20 cellular contexts compared by ENCODE assay signal in genomic region chr7:85423209-85423895, GRCh38.
DNase-seq lines count a peak whose midpoint lies in the region; ATAC-seq, FAIRE-seq and TF ChIP-seq lines count a peak whose summit lies in the region.
"Had no signal": no experiment of that assay in that cellular context is flagged by ENCODE, and none has a peak within 500 bp of the region (broad histone marks: within the 10 kb centered on the region; RNA-seq: fewer than 3 reads in every experiment).

No MANE protein-coding gene starts in this region.

- no peak overlapping the region for H2BK5ac ChIP-seq in neuronal stem cell (ENCODE audit: low read length)

- TF ChIP-seq POLR2A in GM18505 (IDR thresholded peaks at IDR 0.05; ENCODE audit: borderline replicate concordance, extremely low read depth, insufficient read depth, insufficient read length), result no peak

- no peak overlapping the region for H2BK12ac ChIP-seq in neuronal stem cell (ENCODE audit: low read length)

- no peak overlapping the region for H2AFZ ChIP-seq in neuronal stem cell (ENCODE audit: low read length)

- no peak overlapping the region for H3K23ac ChIP-seq in neuronal stem cell (ENCODE audit: low read depth, low read length, poor library complexity)

- H3K4ac ChIP-seq in neuronal stem cell (ENCODE audit: low read length), result no peak overlapping the region

- H3K36me3 Mint-ChIP-seq in stimulated activated memory B cell treated with anti-CD40 and anti-IgM and Interleukin-4, amounts not matched to agents 10 μg/mL and 1 μg/mL and 100 μg/mL, for 72 hours, result no peaks in the 10 kb centered on the region
- H3K36me3 Mint-ChIP-seq: CD14-positive monocyte; CD8-positive, alpha-beta T cell had no signal

- FAIRE-seq in small intestine (lab: Jason Lieb, UNC), result no peak
- FAIRE-seq: D721Med, G401.6, GM12891 had no signal

- H4K8ac ChIP-seq in neuronal stem cell (ENCODE audit: low read depth, low read length), result peak overlapping the region; percentile 29

- no peak overlapping the region for H2BK120ac ChIP-seq in neuronal stem cell (ENCODE audit: low read depth, low read length)

- peak; percentile 24 for ATAC-seq in stimulated activated memory B cell treated with anti-CD40 and anti-IgM and Interleukin-4, amounts not matched to agents 10 μg/mL and 1 μg/mL and 100 μg/mL, for 72 hours
- ATAC-seq in HG03025 (IDR thresholded peaks at IDR 0.05; ENCODE audit: low FRiP score, unreplicated experiment), result no peak
- ATAC-seq in GM18505 (IDR thresholded peaks at IDR 0.05; ENCODE audit: unreplicated experiment), result no peak
- ATAC-seq: CD8-positive, alpha-beta T cell had no signal

- DNase-seq in activated effector memory CD4-positive, alpha-beta T cell treated with anti-CD3 and anti-CD28 coated beads, Interleukin-2, amount 50 U/mL, for 16 hours, result peak; percentile 33
- no peak for DNase-seq in activated effector memory CD4-positive, alpha-beta T cell treated with Interleukin-2 at 50 U/mL for 16 hours
- DNase-seq in neuronal stem cell (ENCODE audit: low spot score), result no peak
- no peak for DNase-seq in small intestine
- DNase-seq: CD8-positive, alpha-beta T cell; COR-L47; DMS153; DMS79 treated with DMSO at 0.1 percent for 48 hours; EL; HCEC 1CT; HFFc6 had no signal

- no peak overlapping the region for H3K27ac ChIP-seq in neuronal stem cell (replicated peaks; ENCODE audit: low read length)
- H3K27ac ChIP-seq in small intestine (ENCODE audit: low read depth in 1 of 2, low read length in 1 of 2), result no peak overlapping the region
- H3K27ac ChIP-seq: 22Rv1, HL-60 had no signal

- peak overlapping the region in 1 of 2 donors; percentile 15 for H3K4me3 ChIP-seq in neuronal stem cell (ENCODE audit: low read length in 2 of 2)
- H3K4me3 ChIP-seq in small intestine (ENCODE audit: low read depth in 1 of 2, low read length in 2 of 2), result no peak overlapping the region

- H3K9me3 ChIP-seq in neuronal stem cell (replicated peaks in 1 of 2; ENCODE audit: control insufficient read depth in 2 of 2, insufficient read depth in 1 of 2, low read depth in 1 of 2, low read length in 2 of 2) (peaks cover 0 to 14% of the 10 kb centered on the region in 2 donors), small intestine (ENCODE audit: control insufficient read depth, low read depth) (no peaks in the 10 kb centered on the region)

- no CpG with 5 or more reads among the region's 21 CpGs for WGBS in neuronal stem cell (ENCODE audit: extremely low coverage in 2 of 2, insufficient read length in 2 of 2, insufficient replicate concordance in 1 of 2), 2 donors
- 90 to 92% (median 90%) methylated on average over 21 of the region's 21 CpGs for WGBS in small intestine, 3 donors

- H3K9me3 Mint-ChIP-seq in stimulated activated memory B cell treated with anti-CD40 and anti-IgM and Interleukin-4, amounts not matched to agents 10 μg/mL and 1 μg/mL and 100 μg/mL, for 72 hours, result peaks cover 1% of the 10 kb centered on the region
- H3K9me3 Mint-ChIP-seq: CD8-positive, alpha-beta T cell; HFFc6 had no signal

- H3K27me3 ChIP-seq in neuronal stem cell (ENCODE audit: control insufficient read depth in 3 of 3, insufficient read depth in 3 of 3, low read depth in 1 of 3, low read length in 3 of 3) (no peaks in the 10 kb centered on the region), small intestine (ENCODE audit: control insufficient read depth in 2 of 2, insufficient read depth in 2 of 2, low read length in 2 of 2) (no peaks in the 10 kb centered on the region)

- no peak overlapping the region for H4K91ac ChIP-seq in neuronal stem cell (ENCODE audit: low read depth, low read length, poor library complexity)

- no peak overlapping the region for H2AK5ac ChIP-seq in neuronal stem cell (ENCODE audit: low read depth, low read length)

- no peak overlapping the region for H3K14ac ChIP-seq in neuronal stem cell (ENCODE audit: low read length)

- H3K36me3 ChIP-seq in neuronal stem cell (replicated peaks in 1 of 2; ENCODE audit: control insufficient read depth in 2 of 2, insufficient read depth in 2 of 2, low read length in 2 of 2) (no peaks in the 10 kb centered on the region), small intestine (ENCODE audit: control insufficient read depth in 2 of 2, insufficient read depth in 2 of 2, low read length in 2 of 2) (no peaks in the 10 kb centered on the region)

- peaks cover 0 to 7% of the 10 kb centered on the region in 2 donors for H3K4me1 ChIP-seq in neuronal stem cell (ENCODE audit: control insufficient read depth in 2 of 2, insufficient read depth in 1 of 2, low read depth in 1 of 2, low read length in 2 of 2)
- no peaks in the 10 kb centered on the region for H3K4me1 ChIP-seq in small intestine (ENCODE audit: control insufficient read depth in 2 of 2, insufficient read depth in 1 of 2, low read depth in 1 of 2, low read length in 1 of 2)

- no peaks in the 10 kb centered on the region for H3K4me1 Mint-ChIP-seq in stimulated activated memory B cell treated with anti-CD40 and anti-IgM and Interleukin-4, amounts not matched to agents 10 μg/mL and 1 μg/mL and 100 μg/mL, for 72 hours
- H3K4me1 Mint-ChIP-seq: CD14-positive monocyte had no signal

- no peak overlapping the region for H3K4me2 ChIP-seq in neuronal stem cell (ENCODE audit: insufficient read depth, low read length, poor library complexity, severe bottlenecking)

- no peak overlapping the region for H3K4me3 Mint-ChIP-seq in stimulated activated memory B cell treated with anti-CD40 and anti-IgM and Interleukin-4, amounts not matched to agents 10 μg/mL and 1 μg/mL and 100 μg/mL, for 72 hours
- H3K4me3 Mint-ChIP-seq: CD14-positive monocyte; CD8-positive, alpha-beta T cell; HFFc6 had no signal

- H3K9ac ChIP-seq in neuronal stem cell (ENCODE audit: low read depth, low read length, poor library complexity), result no peak overlapping the region

- no peaks in the 10 kb centered on the region for H3K27me3 Mint-ChIP-seq in stimulated activated memory B cell treated with anti-CD40 and anti-IgM and Interleukin-4, amounts not matched to agents 10 μg/mL and 1 μg/mL and 100 μg/mL, for 72 hours

- peak overlapping the region; percentile 27 for H3K18ac ChIP-seq in neuronal stem cell (ENCODE audit: low read length)

- no peak overlapping the region for H3K27ac Mint-ChIP-seq in stimulated activated memory B cell treated with anti-CD40 and anti-IgM and Interleukin-4, amounts not matched to agents 10 μg/mL and 1 μg/mL and 100 μg/mL, for 72 hours
- H3K27ac Mint-ChIP-seq: CD14-positive monocyte; CD8-positive, alpha-beta T cell; HFFc6 had no signal

- no peaks in the 10 kb centered on the region for H3K79me1 ChIP-seq in neuronal stem cell (ENCODE audit: low read depth, low read length)

- H2BK15ac ChIP-seq in neuronal stem cell (ENCODE audit: low read length), result no peak overlapping the region
